Comparison of ENCODE assay signal across 9 cellular contexts in genomic region chr5:12952409-12952808, GRCh38.
"Had no signal": no experiment of that assay in that cellular context is flagged by ENCODE, and none has a peak within 500 bp of the region (broad histone marks: within the 10 kb centered on the region; RNA-seq: fewer than 3 reads in every experiment).

No MANE protein-coding gene starts in this region.

- H3K9ac ChIP-seq: GM23248 had no signal

- DNase-seq: GM23248, GOT3, H7, H9, HCEC 1CT, HFFc6 had no signal

- H3K4me2 ChIP-seq: GM23338 had no signal

- H3K4me1 ChIP-seq: HAP-1 had no signal

- H3K36me3 ChIP-seq: HAP-1 had no signal

- H3K4me3 ChIP-seq: GM23248, GM23338, HAP-1 had no signal

- H3K27ac ChIP-seq: GM23248 had no signal

- H2AFZ ChIP-seq: GM23248, GM23338 had no signal

- H3K9me3 ChIP-seq: HAP-1 had no signal

- ATAC-seq: GM23338, HCT116 had no signal
